25 cellular contexts compared by ENCODE assay signal in genomic region chr6:42349753-42350573, GRCh38.
A peak's percentile ranks its signal among the peaks of the same experiment; 100 is the strongest.
DNase-seq lines count a peak whose midpoint lies in the region; TF ChIP-seq lines count a peak whose summit lies in the region.
"Had no signal": no experiment of that assay in that cellular context is flagged by ENCODE, and none has a peak within 500 bp of the region (broad histone marks: within the 10 kb centered on the region; RNA-seq: fewer than 3 reads in every experiment).

No MANE protein-coding gene starts in this region.

- H3K4me3 ChIP-seq in endodermal cell (ENCODE audit: low read length) (no peak overlapping the region), esophagus squamous epithelium (no peak overlapping the region)
- H3K4me3 ChIP-seq: BLaER1, GM12878, ovary, sigmoid colon, thyroid gland had no signal

- TF ChIP-seq CTCF in endodermal cell (conservative IDR thresholded peaks at IDR 0.05), result no peak
- TF ChIP-seq CTCF in esophagus squamous epithelium (IDR thresholded peaks at IDR 0.05), result no peak

- H3K27me3 Mint-ChIP-seq in endodermal cell (ENCODE audit: insufficient read depth), result no peaks in the 10 kb centered on the region
- H3K27me3 Mint-ChIP-seq: naive B cell had no signal

- TF ChIP-seq POLR2A in esophagus squamous epithelium (IDR thresholded peaks at IDR 0.05), result no peak

- no peaks in the 10 kb centered on the region for H3K9me3 Mint-ChIP-seq in endodermal cell
- H3K9me3 Mint-ChIP-seq: naive B cell had no signal

- no peak overlapping the region for H3K4me3 Mint-ChIP-seq in endodermal cell
- H3K4me3 Mint-ChIP-seq: naive B cell had no signal

- 91 to 95% methylated on average over 9 of the region's 10 CpGs for WGBS in endodermal cell (ENCODE audit: insufficient coverage in 1 of 2, insufficient read length in 1 of 2), 2 experiments
- 90 to 95% methylated on average over 10 of the region's 10 CpGs for WGBS in esophagus squamous epithelium, 2 donors

- DNase-seq in AG08395 (ENCODE audit: low spot score) (peak; percentile 69), DMS 273 (lab: John Stamatoyannopoulos, UW; ENCODE audit: unreplicated experiment) (peak; percentile 94), NCI-H524 treated with DMSO at 0.1 percent for 48 hours (lab: John Stamatoyannopoulos, UW) (peak; percentile 79), endodermal cell (no peak), G401 (ENCODE audit: low spot score) (no peak), esophagus squamous epithelium (lab: John Stamatoyannopoulos, UW) (no peak), HUDEP-2 (lab: John Stamatoyannopoulos, UW; ENCODE audit: unreplicated experiment in 76 of 76) (no peak), NCI-H748 (lab: John Stamatoyannopoulos, UW; ENCODE audit: unreplicated experiment) (no peak)
- DNase-seq: activated CD4-positive, alpha-beta T cell treated with anti-CD3 and anti-CD28 coated beads, Interleukin-2, amount 50 U/mL, for 1 hour; activated CD8-positive, alpha-beta memory T cell treated with anti-CD3 and anti-CD28 coated beads, Interleukin-2, amount 50 U/mL, for 48 hours; activated naive CD4-positive, alpha-beta T cell treated with anti-CD3 and anti-CD28 coated beads, Interleukin-2, amount 50 U/mL, for 16 hours; GF-D8; HCEC 1CT; hypothalamus; naive B cell; NCI-H1930; ovary; sigmoid colon; stimulated activated CD4-positive, alpha-beta T cell treated with anti-CD3 and anti-CD28 coated beads, Interleukin-1b, Interleukin-23, amount 100 ng/mL, for 48 hours; stimulated activated naive CD4-positive, alpha-beta T cell treated with Interleukin-2 at 50 U/mL for 16 hours; thyroid gland had no signal

- H3K27me3 ChIP-seq in endodermal cell (ENCODE audit: control insufficient read depth, insufficient read depth, low read length, poor library complexity, severe bottlenecking) (no peaks in the 10 kb centered on the region), esophagus squamous epithelium (no peaks in the 10 kb centered on the region)
- H3K27me3 ChIP-seq: BLaER1, ovary, sigmoid colon, thyroid gland had no signal

- H3K9ac ChIP-seq in endodermal cell (ENCODE audit: extremely low read depth, low read length, poor library complexity, severe bottlenecking), result no peak overlapping the region
- H3K9ac ChIP-seq: BLaER1 had no signal

- in situ Hi-C loops in G401 (cut with HindIII; ENCODE audit: low sequenced_read_pairs), result no loop called here

- H3K4me1 Mint-ChIP-seq in endodermal cell, result no peaks in the 10 kb centered on the region
- H3K4me1 Mint-ChIP-seq: naive B cell had no signal

- no peaks in the 10 kb centered on the region for H3K36me3 Mint-ChIP-seq in endodermal cell (ENCODE audit: low read depth)
- H3K36me3 Mint-ChIP-seq: naive B cell had no signal

- H3K27ac Mint-ChIP-seq in endodermal cell, result peak overlapping the region; percentile 44

- H3K9me3 ChIP-seq in endodermal cell (ENCODE audit: control insufficient read depth, low read length) (no peaks in the 10 kb centered on the region), esophagus squamous epithelium (no peaks in the 10 kb centered on the region)
- H3K9me3 ChIP-seq: BLaER1, ovary, sigmoid colon, thyroid gland had no signal

- H3K4me1 ChIP-seq in endodermal cell (ENCODE audit: control insufficient read depth, insufficient read depth, low read length), result no peaks in the 10 kb centered on the region
- H3K4me1 ChIP-seq in esophagus squamous epithelium, result peaks cover 0 to 48% (median 0%) of the 10 kb centered on the region in 3 donors
- H3K4me1 ChIP-seq: BLaER1, sigmoid colon, thyroid gland had no signal

- H3K27ac ChIP-seq in endodermal cell (ENCODE audit: low read depth, low read length) (no peak overlapping the region), esophagus squamous epithelium (no peak overlapping the region)
- H3K27ac ChIP-seq: BLaER1, HL-60, ovary, RWPE1, sigmoid colon, thyroid gland had no signal

- intact Hi-C loops in esophagus squamous epithelium (cut with DNase I), result no loop called here

- H3K36me3 ChIP-seq in endodermal cell (ENCODE audit: control insufficient read depth, insufficient read depth, low read length), result no peaks in the 10 kb centered on the region
- H3K36me3 ChIP-seq in esophagus squamous epithelium, result no peaks in the 10 kb centered on the region
- H3K36me3 ChIP-seq: ovary, sigmoid colon, thyroid gland had no signal

Comparison
In these comparisons a context has a peak if more than half of its experiments do, and no peak if none do; other contexts are left out.
1. DNase-seq: peak in AG08395 (single experiment), DMS 273 (single experiment) and NCI-H524 treated with DMSO at 0.1 percent for 48 hours (single experiment); none in endodermal cell (single experiment), G401 (single experiment), esophagus squamous epithelium (single experiment), HUDEP-2 (0 of 76) and NCI-H748 (single experiment).